In the genomic region with DNA sequence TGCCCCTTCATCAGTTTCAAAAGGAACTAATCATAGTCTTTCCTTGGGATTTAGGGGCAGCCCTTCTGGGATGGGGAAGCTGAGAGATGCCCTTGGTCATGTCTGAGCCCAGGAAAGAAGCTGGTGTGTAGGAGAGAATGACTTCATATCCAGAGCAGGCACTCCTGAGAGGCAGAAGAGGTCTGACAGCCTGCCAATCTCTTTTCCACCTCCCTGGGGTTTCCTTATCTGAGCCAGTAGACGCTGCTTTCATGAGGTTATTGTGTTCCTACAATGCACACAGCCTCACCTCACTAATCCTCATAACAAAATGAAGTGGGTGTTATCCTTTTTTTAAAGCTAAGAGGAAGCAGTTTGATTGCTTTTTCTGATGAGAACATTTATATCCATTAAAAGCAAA, we compare ENCODE assay signal across 13 cellular contexts. TPM values are rescaled to one million over a fixed set of nuclear protein-coding genes. Genes with fewer than 3 reads are reported as not detected.
A peak's percentile ranks its signal among the peaks of the same experiment; 100 is the strongest.
DNase-seq lines count a peak whose midpoint lies in the region; ATAC-seq and TF ChIP-seq lines count a peak whose summit lies in the region.
"Had no signal": no experiment of that assay in that cellular context is flagged by ENCODE, and none has a peak within 500 bp of the region (broad histone marks: within the 10 kb centered on the region; RNA-seq: fewer than 3 reads in every experiment).

No MANE protein-coding gene starts in this region.

- H3K4me1 ChIP-seq in right atrium auricular region: peaks cover 0 to 38% of the 10 kb centered on the region in 2 donors

- no peak overlapping the region for H3K4me3 Mint-ChIP-seq in progenitor cell of endocrine pancreas (ENCODE audit: low read depth)
- H3K4me3 Mint-ChIP-seq: CD4-positive, alpha-beta memory T cell; T-helper 1 cell treated with Interleukin-12 subunit alpha and Interleukin-12 subunit beta and Interleukin-4 antibody, amounts not matched to agents 30 μg/mL and 1 μg/mL, for 36 hours had no signal

- H3K27ac ChIP-seq in right atrium auricular region (no peak overlapping the region), WERI-Rb-1 (no peak overlapping the region; the same call in 1 of the 2 replicates)

- H3K36me3 ChIP-seq in right atrium auricular region (no peaks in the 10 kb centered on the region), WERI-Rb-1 (no peaks in the 10 kb centered on the region)

- DNase-seq in Right ventricle myocardium superior (no peak), right atrium auricular region (ENCODE audit: low spot score) (no peak), WERI-Rb-1 (peak; percentile 22), left ventricle myocardium superior (no peak), GF-D8 (lab: John Stamatoyannopoulos, UW) (no peak), islet precursor cell (no peak), progenitor cell of endocrine pancreas (ENCODE audit: low spot score, unreplicated experiment) (no peak)
- DNase-seq: activated CD4-positive, CD25-positive, alpha-beta regulatory T cell; CD4-positive, alpha-beta memory T cell; effector memory CD4-positive, alpha-beta T cell; occipital lobe had no signal

- peaks cover 58% of the 10 kb centered on the region for H3K4me1 Mint-ChIP-seq in progenitor cell of endocrine pancreas (ENCODE audit: low read depth)
- H3K4me1 Mint-ChIP-seq: CD4-positive, alpha-beta memory T cell had no signal

- H3K9me3 ChIP-seq in right atrium auricular region (no peaks in the 10 kb centered on the region), WERI-Rb-1 (ENCODE audit: severe bottlenecking) (no peaks in the 10 kb centered on the region)

- H3K36me3 Mint-ChIP-seq in progenitor cell of endocrine pancreas (ENCODE audit: insufficient read depth): peaks cover 8% of the 10 kb centered on the region
- H3K36me3 Mint-ChIP-seq: CD4-positive, alpha-beta memory T cell had no signal

- TF ChIP-seq CTCF in right atrium auricular region (IDR thresholded peaks at IDR 0.05) (no peak), WERI-Rb-1 (IDR thresholded peaks at IDR 0.05; ENCODE audit: low read depth, low read length) (no peak), progenitor cell of endocrine pancreas (IDR thresholded peaks at IDR 0.05; ENCODE audit: unreplicated experiment) (no peak)

- ATAC-seq in Right ventricle myocardium superior (ENCODE audit: poor library complexity): peak; percentile 64
- peak; percentile 78 for ATAC-seq in left ventricle myocardium superior
- no peak for ATAC-seq in GM19035 (IDR thresholded peaks at IDR 0.05; ENCODE audit: unreplicated experiment)

- H3K27me3 ChIP-seq in right atrium auricular region (no peaks in the 10 kb centered on the region), WERI-Rb-1 (ENCODE audit: insufficient read depth, low read depth, severe bottlenecking) (no peaks in the 10 kb centered on the region)

- no peaks in the 10 kb centered on the region for H3K9me3 Mint-ChIP-seq in progenitor cell of endocrine pancreas (ENCODE audit: low read depth)
- H3K9me3 Mint-ChIP-seq: CD4-positive, alpha-beta memory T cell; T-helper 1 cell treated with Interleukin-12 subunit alpha and Interleukin-12 subunit beta and Interleukin-4 antibody, amounts not matched to agents 30 μg/mL and 1 μg/mL, for 36 hours had no signal

- no peak overlapping the region for H3K27ac Mint-ChIP-seq in progenitor cell of endocrine pancreas
- H3K27ac Mint-ChIP-seq: CD4-positive, alpha-beta memory T cell; T-helper 1 cell treated with Interleukin-12 subunit alpha and Interleukin-12 subunit beta and Interleukin-4 antibody, amounts not matched to agents 30 μg/mL and 1 μg/mL, for 36 hours had no signal

- no peaks in the 10 kb centered on the region for H3K27me3 Mint-ChIP-seq in progenitor cell of endocrine pancreas

- intact Hi-C loops in Right ventricle myocardium superior (cut with DNase I) (loop anchor here (10.0 kb wide), 1 partner anchor 127 kb away; no protein-coding TSS in a partner anchor), left ventricle myocardium superior (cut with micrococcal nuclease) (no loop called here)

- H3K4me3 ChIP-seq in right atrium auricular region (no peak overlapping the region), WERI-Rb-1 (ENCODE audit: low read depth, low read length) (no peak overlapping the region)

RNA-seq across cellular contexts. Expression of gene ROR1, which starts 14.1 kb away (rescaled TPM):
- total RNA-seq in Right ventricle myocardium superior (8.6 TPM), right atrium auricular region (10 to 100 TPM; 12.9 to 40.8 TPM), left ventricle myocardium superior (9.0 TPM), progenitor cell of endocrine pancreas (61.3 and 63.8 TPM in 2 replicates)
- total RNA-seq: CD4-positive, alpha-beta memory T cell had no signal
